In the genomic region with DNA sequence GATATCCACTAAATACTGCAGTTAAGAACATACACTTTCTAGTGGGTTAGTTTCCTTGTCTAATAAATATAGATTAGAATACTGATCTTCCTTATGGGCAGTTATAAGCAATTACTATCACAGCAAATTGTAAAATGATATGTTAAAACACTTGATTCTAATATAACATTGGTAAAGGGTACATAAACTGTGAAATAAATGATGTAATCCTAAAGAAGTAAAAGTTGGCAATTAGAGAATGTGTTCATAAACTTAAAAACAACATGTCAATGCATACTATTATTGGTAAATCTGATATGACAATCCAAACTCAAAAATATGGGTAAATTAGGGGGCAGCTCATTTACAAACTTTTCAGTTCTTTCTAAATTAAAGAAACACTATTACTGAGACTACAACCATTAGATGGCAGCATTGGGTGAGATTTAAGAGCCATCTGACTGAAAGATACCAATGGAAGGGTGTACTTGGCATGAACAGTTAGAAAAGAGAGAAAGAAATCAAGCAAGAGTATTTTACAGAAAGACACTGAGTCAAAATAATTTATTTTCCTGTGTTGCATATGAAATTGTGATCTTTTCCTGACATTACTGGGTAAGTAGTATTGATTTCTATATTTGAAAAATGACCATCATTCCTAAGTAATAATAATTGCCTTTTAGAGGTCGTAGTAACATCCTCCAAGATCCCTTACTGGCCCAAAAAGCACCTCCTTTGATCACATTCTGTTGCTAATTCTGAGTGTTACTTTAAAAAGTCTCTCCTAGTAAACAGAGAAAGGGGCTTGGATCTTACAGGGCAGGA, we compare ENCODE assay signal across 8 cellular contexts.
DNase-seq lines count a peak whose midpoint lies in the region; ATAC-seq lines count a peak whose summit lies in the region.

No MANE protein-coding gene starts in this region.

- H3K4me1 Mint-ChIP-seq in activated naive CD4-positive, alpha-beta T cell treated with anti-CD3 and anti-CD28 coated beads for 36 hours (ENCODE audit: low read depth): no peaks in the 10 kb centered on the region
- peaks cover 3% of the 10 kb centered on the region for H3K4me1 Mint-ChIP-seq in memory B cell

- peak; percentile 76 for ATAC-seq in memory B cell (ENCODE audit: low read depth)
- no peak for ATAC-seq in HG03457 (IDR thresholded peaks at IDR 0.05; ENCODE audit: unreplicated experiment)
- ATAC-seq in HG03039 (IDR thresholded peaks at IDR 0.05; ENCODE audit: unreplicated experiment): no peak

- H3K36me3 Mint-ChIP-seq in activated naive CD4-positive, alpha-beta T cell treated with anti-CD3 and anti-CD28 coated beads for 36 hours (ENCODE audit: low read depth): peaks cover 23% of the 10 kb centered on the region
- H3K36me3 Mint-ChIP-seq in memory B cell: peaks cover 15% of the 10 kb centered on the region

- no peak overlapping the region for H3K4me3 Mint-ChIP-seq in activated naive CD4-positive, alpha-beta T cell treated with anti-CD3 and anti-CD28 coated beads for 36 hours
- H3K4me3 Mint-ChIP-seq in memory B cell: no peak overlapping the region

- H3K27ac Mint-ChIP-seq in activated naive CD4-positive, alpha-beta T cell treated with anti-CD3 and anti-CD28 coated beads for 36 hours: no peak overlapping the region
- H3K27ac Mint-ChIP-seq in memory B cell: no peak overlapping the region

- CTCF ChIA-PET in activated naive CD4-positive, alpha-beta T cell treated with anti-CD3 and anti-CD28 coated beads for 36 hours (lab: Charles Lee): interaction anchor here (0.6 to 5.6 kb wide), 17 partner anchors 13 to 257 kb away, joined by 3 to 49 read pairs (median 3); a partner anchor contains a TSS

- intact Hi-C loops in activated naive CD4-positive, alpha-beta T cell treated with anti-CD3 and anti-CD28 coated beads for 36 hours (cut with micrococcal nuclease): loop anchor here (1.0 to 2.0 kb wide), 5 partner anchors 55 to 322 kb away; a partner anchor contains a TSS

- peak; percentile 18 for DNase-seq in activated naive CD4-positive, alpha-beta T cell treated with anti-CD3 and anti-CD28 coated beads for 36 hours
- no peak for DNase-seq in activated naive CD4-positive, alpha-beta T cell treated with anti-CD3 and anti-CD28 coated beads, Interleukin-2, amount 50 U/mL, for 16 hours
- DNase-seq in MV-4-11 (lab: John Stamatoyannopoulos, UW) (peak; percentile 50), RPMI8226 (peak; percentile 71), memory B cell (ENCODE audit: low spot score in 2 of 2) (peak in 1 of 2 donors; percentile 60)
- DNase-seq in effector CD4-positive, alpha-beta T cell: peak; percentile 21

- no peaks in the 10 kb centered on the region for H3K9me3 Mint-ChIP-seq in activated naive CD4-positive, alpha-beta T cell treated with anti-CD3 and anti-CD28 coated beads for 36 hours
- no peaks in the 10 kb centered on the region for H3K9me3 Mint-ChIP-seq in memory B cell

- H3K27me3 Mint-ChIP-seq in activated naive CD4-positive, alpha-beta T cell treated with anti-CD3 and anti-CD28 coated beads for 36 hours (ENCODE audit: low read depth): no peaks in the 10 kb centered on the region
- H3K27me3 Mint-ChIP-seq in memory B cell: no peaks in the 10 kb centered on the region
